ENCODE assay signal across 1 cellular context in genomic region chr12:122111070-122111750, GRCh38.
TF ChIP-seq lines count a peak whose summit lies in the region.

No MANE protein-coding gene starts in this region.

TF ChIP-seq in HCT116, 20 proteins besides CTCF, POLR2A, EP300 and RAD21 (continued from another document):
- TF ChIP-seq REST (IDR thresholded peaks at IDR 0.05; ENCODE audit: low read depth) (no peak), SRF (IDR thresholded peaks at IDR 0.05; ENCODE audit: low read depth) (0 out of 2 replicates have a peak, but pooled peaks have one; percentile 14), FOSL1 (IDR thresholded peaks at IDR 0.05; ENCODE audit: low read depth) (0 out of 2 replicates have a peak, but pooled peaks have one; percentile 21), SP1 (IDR thresholded peaks at IDR 0.05; ENCODE audit: low read depth) (peak; percentile 12; the same call in 1 of the 2 replicates)
